In the genomic region with DNA sequence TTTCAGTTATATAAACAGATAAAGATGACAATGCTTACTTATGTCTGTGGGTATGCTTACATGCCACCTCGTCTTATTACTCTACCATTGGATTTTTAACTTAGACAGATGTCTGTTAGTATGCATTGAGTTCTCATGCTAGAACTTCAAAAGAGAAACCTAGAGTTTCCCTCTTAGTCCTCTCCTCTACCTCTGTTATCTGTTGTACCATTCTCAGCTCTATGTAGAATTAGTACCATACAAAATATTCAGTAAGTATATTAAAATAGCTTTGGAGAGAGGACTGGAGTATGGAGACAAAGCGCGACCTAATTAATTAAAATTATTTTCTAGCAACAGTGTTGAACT, we compare ENCODE assay signal across 15 cellular contexts.
DNase-seq lines count a peak whose midpoint lies in the region; ATAC-seq, FAIRE-seq and TF ChIP-seq lines count a peak whose summit lies in the region.
"Had no signal": no experiment of that assay in that cellular context is flagged by ENCODE, and none has a peak within 500 bp of the region (broad histone marks: within the 10 kb centered on the region; RNA-seq: fewer than 3 reads in every experiment).

No MANE protein-coding gene starts in this region.

- no peak overlapping the region for H3K4me3 ChIP-seq in GM12878

- no peak for TF ChIP-seq POLR2A in GM12878 (IDR thresholded peaks at IDR 0.05; ENCODE audit: low read depth, low read length)

- peak overlapping the region; percentile 63 for H3K27ac ChIP-seq in GM12878 (ENCODE audit: control insufficient read depth, insufficient read depth)
- no peak overlapping the region for H3K27ac ChIP-seq in CD4-positive, alpha-beta T cell (ENCODE audit: low read depth, low read length)

- BruUV-seq in GM12878 (replicated peaks; lab: Mats Ljungman, UMichigan), result no TSS peak

- H3K4me2 ChIP-seq in GM12878 (ENCODE audit: control insufficient read depth, insufficient read depth), result peak overlapping the region; percentile 82

- no peak overlapping the region for H3K4me3 Mint-ChIP-seq in CD4-positive, alpha-beta T cell
- H3K4me3 Mint-ChIP-seq: activated naive CD4-positive, alpha-beta T cell treated with anti-CD3 and anti-CD28 coated beads, Interleukin-2, amount 50 U/mL, for 24 hours; central memory CD8-positive, alpha-beta T cell had no signal

- no peak overlapping the region for H3K27ac Mint-ChIP-seq in CD4-positive, alpha-beta T cell
- H3K27ac Mint-ChIP-seq: activated naive CD4-positive, alpha-beta T cell treated with anti-CD3 and anti-CD28 coated beads, Interleukin-2, amount 50 U/mL, for 24 hours; stimulated activated naive CD8-positive, alpha-beta T cell treated with anti-CD3 and anti-CD28 coated beads, Interleukin-15, amount 100 ng/mL, for 72 hours had no signal

- TF ChIP-seq EP300 in GM12878 (IDR thresholded peaks at IDR 0.05; ENCODE audit: borderline replicate concordance in 1 of 2, control insufficient read depth in 1 of 2, low read depth in 2 of 2, low read length in 2 of 2), result no peak

- H3K9me3 ChIP-seq in GM12878 (replicated peaks; ENCODE audit: control insufficient read depth, insufficient read depth, low read length), result no peaks in the 10 kb centered on the region
- H3K9me3 ChIP-seq in CD4-positive, alpha-beta T cell (ENCODE audit: control insufficient read depth, low read length), result no peaks in the 10 kb centered on the region

- peaks cover 17% of the 10 kb centered on the region for H3K4me1 ChIP-seq in GM12878 (ENCODE audit: control insufficient read depth, insufficient read depth, low read length)

- peaks cover 2% of the 10 kb centered on the region; the same call in 1 of the 2 replicates for H3K79me2 ChIP-seq in GM12878 (ENCODE audit: control insufficient read depth, insufficient read depth, low read length)

- CTCF ChIA-PET in GM12878 (lab: Yijun Ruan, JAX), result interaction anchor here (0.9 to 5.6 kb wide), 9 partner anchors 8 to 60 kb away, joined by 3 to 36 read pairs (median 7); no protein-coding TSS in a partner anchor
- CTCF ChIA-PET in CD4-positive, alpha-beta T cell (lab: Charles Lee), result no interaction called here

- ATAC-seq in GM19043 (IDR thresholded peaks at IDR 0.05; ENCODE audit: low read depth, unreplicated experiment) (peak; percentile 25), GM21786 (IDR thresholded peaks at IDR 0.05; ENCODE audit: unreplicated experiment) (peak; percentile 27), HG03135 (IDR thresholded peaks at IDR 0.05; ENCODE audit: unreplicated experiment) (peak; percentile 42), GM12878 (peak; percentile 71)
- no peak for ATAC-seq in CD4-positive, alpha-beta T cell (ENCODE audit: poor library complexity)
- ATAC-seq: HCT116, Panc1 had no signal

- POLR2A ChIA-PET in GM12878 (lab: Charles Lee), result interaction anchor here (1.3 to 2.1 kb wide), 3 partner anchors 8 to 43 kb away, joined by 3 to 6 read pairs (median 5); no protein-coding TSS in a partner anchor
- POLR2A ChIA-PET in CD4-positive, alpha-beta T cell (lab: Charles Lee), result no interaction called here

- H3K36me3 ChIP-seq in GM12878 (ENCODE audit: control insufficient read depth in 2 of 2, insufficient read depth in 2 of 2, low read length in 1 of 2), result no peaks in the 10 kb centered on the region

- intact Hi-C loops in GM12878 (cut with micrococcal nuclease; ENCODE audit: unreplicated experiment), result no loop called here
- intact Hi-C loops in CD4-positive, alpha-beta T cell (cut with DNase I, micrococcal nuclease), result no loop called here

- RAD21 ChIA-PET in GM12878 (lab: Charles Lee; ENCODE audit: unreplicated experiment), result interaction anchor here (0.7 to 4.2 kb wide), 6 partner anchors 10 to 60 kb away, joined by 3 to 28 read pairs (median 4); no protein-coding TSS in a partner anchor

- SMC1A ChIA-PET in GM12878 (lab: Charles Lee; ENCODE audit: uncharacterized antibody, unreplicated experiment), result interaction anchor here (0.8 to 3.8 kb wide), 8 partner anchors 8 to 60 kb away, joined by 3 to 36 read pairs (median 4); no protein-coding TSS in a partner anchor

- no peaks in the 10 kb centered on the region for H3K9me3 Mint-ChIP-seq in CD4-positive, alpha-beta T cell
- H3K9me3 Mint-ChIP-seq: activated naive CD4-positive, alpha-beta T cell treated with anti-CD3 and anti-CD28 coated beads, Interleukin-2, amount 50 U/mL, for 24 hours; central memory CD8-positive, alpha-beta T cell; stimulated activated naive CD8-positive, alpha-beta T cell treated with anti-CD3 and anti-CD28 coated beads, Interleukin-15, amount 100 ng/mL, for 72 hours had no signal

- no peaks in the 10 kb centered on the region for H3K36me3 Mint-ChIP-seq in CD4-positive, alpha-beta T cell (ENCODE audit: low read depth)

- no peaks in the 10 kb centered on the region for H3K27me3 ChIP-seq in GM12878 (replicated peaks in 1 of 2; ENCODE audit: control insufficient read depth in 2 of 2, insufficient read depth in 2 of 2, low read length in 1 of 2)
- H3K27me3 ChIP-seq in CD4-positive, alpha-beta T cell (ENCODE audit: control insufficient read depth, insufficient read depth, low read length), result no peaks in the 10 kb centered on the region

- TF ChIP-seq CTCF in GM12878 (IDR thresholded peaks at IDR 0.05 in 2 of 3, conservative IDR thresholded peaks at IDR 0.05 in 1 of 3; ENCODE audit: control insufficient read depth in 2 of 3, extremely low read depth in 1 of 3, insufficient read depth in 1 of 3, low read depth in 3 of 3, low read length in 3 of 3), result no peak
- TF ChIP-seq CTCF in CD4-positive, alpha-beta T cell (IDR thresholded peaks at IDR 0.05), result no peak

- WGBS in GM12878 (ENCODE audit: insufficient coverage, insufficient replicate concordance, low lambda C conversion rate, missing lambda C conversion rate), result 97% methylated on average over 3 of the region's 3 CpGs

- no peaks in the 10 kb centered on the region for H3K27me3 Mint-ChIP-seq in CD4-positive, alpha-beta T cell
- H3K27me3 Mint-ChIP-seq: activated naive CD4-positive, alpha-beta T cell treated with anti-CD3 and anti-CD28 coated beads, Interleukin-2, amount 50 U/mL, for 24 hours; central memory CD8-positive, alpha-beta T cell; stimulated activated naive CD8-positive, alpha-beta T cell treated with anti-CD3 and anti-CD28 coated beads, Interleukin-15, amount 100 ng/mL, for 72 hours had no signal

- H3K4me1 Mint-ChIP-seq in CD4-positive, alpha-beta T cell (ENCODE audit: low read depth), result peaks cover 43% of the 10 kb centered on the region

- no peak overlapping the region for H3K9ac ChIP-seq in GM12878 (ENCODE audit: control insufficient read depth, insufficient read depth, low read length)

- in situ Hi-C loops in GM12878 (cut with MboI), result no loop called here

- no peak for TF ChIP-seq RAD21 in GM12878 (IDR thresholded peaks at IDR 0.05; ENCODE audit: insufficient read depth, low read depth, low read length)

- FAIRE-seq in GM12878 (lab: Jason Lieb, UNC), result no peak

- no peak for DNase-seq in GM12878 (ENCODE audit: low read depth, low spot score)
- no peak for DNase-seq in CD4-positive, alpha-beta T cell
- DNase-seq in NCI-H1930 (lab: John Stamatoyannopoulos, UW), result no peak
- no peak for DNase-seq in D341Med (ENCODE audit: low spot score)
- no peak for DNase-seq in COR-L47 (lab: John Stamatoyannopoulos, UW)
- DNase-seq: posterior cingulate gyrus; stimulated activated naive CD8-positive, alpha-beta T cell treated with anti-CD3 and anti-CD28 coated beads, Interleukin-15, amount 100 ng/mL, for 72 hours; T1000 had no signal

- peak overlapping the region; percentile 24; the same call in 1 of the 2 replicates for H2AFZ ChIP-seq in GM12878 (ENCODE audit: control insufficient read depth, low read depth, low read length)

- H4K20me1 ChIP-seq in GM12878 (ENCODE audit: control insufficient read depth, insufficient read depth), result no peaks in the 10 kb centered on the region

TF ChIP-seq in GM12878, 131 proteins besides CTCF, POLR2A, EP300 and RAD21:
- TF ChIP-seq RB1 (IDR thresholded peaks at IDR 0.05; ENCODE audit: borderline replicate concordance), result no peak
- TF ChIP-seq, protein P1, sequence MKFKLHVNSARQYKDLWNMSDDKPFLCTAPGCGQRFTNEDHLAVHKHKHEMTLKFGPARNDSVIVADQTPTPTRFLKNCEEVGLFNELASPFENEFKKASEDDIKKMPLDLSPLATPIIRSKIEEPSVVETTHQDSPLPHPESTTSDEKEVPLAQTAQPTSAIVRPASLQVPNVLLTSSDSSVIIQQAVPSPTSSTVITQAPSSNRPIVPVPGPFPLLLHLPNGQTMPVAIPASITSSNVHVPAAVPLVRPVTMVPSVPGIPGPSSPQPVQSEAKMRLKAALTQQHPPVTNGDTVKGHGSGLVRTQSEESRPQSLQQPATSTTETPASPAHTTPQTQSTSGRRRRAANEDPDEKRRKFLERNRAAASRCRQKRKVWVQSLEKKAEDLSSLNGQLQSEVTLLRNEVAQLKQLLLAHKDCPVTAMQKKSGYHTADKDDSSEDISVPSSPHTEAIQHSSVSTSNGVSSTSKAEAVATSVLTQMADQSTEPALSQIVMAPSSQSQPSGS (IDR thresholded peaks at IDR 0.05; ENCODE audit: low read length), result 0 out of 2 replicates have a peak, but pooled peaks have one; percentile 4
